ENCODE assay signal across 10 cellular contexts in the genomic region with DNA sequence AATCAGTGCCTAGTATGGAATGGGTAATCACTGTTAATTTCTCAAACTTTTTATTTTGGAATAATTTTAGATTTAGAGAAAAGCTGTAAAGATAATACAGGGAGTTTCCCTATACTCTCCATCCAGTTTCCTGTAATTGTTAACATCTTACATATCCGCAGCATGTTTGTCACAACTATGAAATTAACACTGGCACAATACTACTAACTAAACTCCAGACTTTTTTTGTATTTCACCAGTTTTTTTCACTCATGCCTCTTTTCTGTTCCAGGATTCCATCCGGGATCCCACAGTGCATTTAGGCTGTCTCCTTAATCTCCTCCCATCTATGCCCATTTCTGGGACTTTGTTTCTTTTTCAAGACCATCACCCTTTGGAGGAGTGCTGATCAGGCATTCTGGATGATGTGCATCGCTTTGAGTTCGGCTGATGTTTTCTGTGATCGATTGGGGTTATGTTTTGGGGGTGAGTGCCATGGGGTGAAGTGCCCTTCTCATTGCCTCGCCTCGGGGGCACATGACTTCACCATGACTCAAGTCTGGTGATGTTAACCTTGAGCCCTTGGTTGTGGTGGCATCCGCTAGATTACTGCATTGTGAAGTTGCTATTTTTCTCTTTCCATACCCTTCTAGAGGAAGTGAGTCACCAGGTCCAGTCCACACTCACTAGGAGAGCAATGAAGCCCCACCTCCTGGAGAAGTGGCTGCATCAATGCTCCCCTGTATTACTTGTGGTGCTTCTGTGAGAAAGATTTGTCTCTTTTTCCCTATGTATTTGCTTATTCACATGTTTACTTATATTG. TPM values are rescaled to one million over a fixed set of nuclear protein-coding genes. Genes with fewer than 3 reads are reported as not detected.
DNase-seq lines count a peak whose midpoint lies in the region; ATAC-seq, FAIRE-seq and TF ChIP-seq lines count a peak whose summit lies in the region.
"Had no signal": no experiment of that assay in that cellular context is flagged by ENCODE, and none has a peak within 500 bp of the region (broad histone marks: within the 10 kb centered on the region; RNA-seq: fewer than 3 reads in every experiment).

No MANE protein-coding gene starts in this region.

- no peaks in the 10 kb centered on the region for H3K9me3 Mint-ChIP-seq in activated T-cell treated with anti-CD3 and anti-CD28 coated beads, Interleukin-2, amount 50 U/mL, for 24 hours

- peaks cover 20% of the 10 kb centered on the region for H3K27me3 Mint-ChIP-seq in activated T-cell treated with anti-CD3 and anti-CD28 coated beads, Interleukin-2, amount 50 U/mL, for 24 hours

- ATAC-seq in GM18520 (IDR thresholded peaks at IDR 0.05; ENCODE audit: unreplicated experiment), result no peak

- peak overlapping the region; percentile 59 for H3K4me2 ChIP-seq in keratinocyte (ENCODE audit: control insufficient read depth, extremely low read depth, insufficient read depth, low read depth, low read length)

- H3K4me1 Mint-ChIP-seq in activated T-cell treated with anti-CD3 and anti-CD28 coated beads, Interleukin-2, amount 50 U/mL, for 24 hours (ENCODE audit: low read depth), result peaks cover 21% of the 10 kb centered on the region

- no peak overlapping the region for H2AFZ ChIP-seq in keratinocyte (ENCODE audit: control insufficient read depth, low read length)

- peaks cover 2% of the 10 kb centered on the region for H3K27me3 ChIP-seq in keratinocyte (ENCODE audit: control insufficient read depth, extremely low read depth, insufficient read depth, low read length)
- H3K27me3 ChIP-seq: uterus had no signal

- FAIRE-seq in HTR-8/SVneo (lab: Jason Lieb, UNC), result no peak
- peak; percentile 97 for FAIRE-seq in keratinocyte (lab: Jason Lieb, UNC)

- no peaks in the 10 kb centered on the region for H3K79me2 ChIP-seq in keratinocyte (ENCODE audit: control insufficient read depth, insufficient read depth, low read length)

- dilution Hi-C loops in keratinocyte (cut with MboI; ENCODE audit: extremely low pct_ligation_motif_present, low sequenced_read_pairs), result no loop called here

- H3K9me3 ChIP-seq in keratinocyte (ENCODE audit: control insufficient read depth, low read depth, low read length), result no peaks in the 10 kb centered on the region
- H3K9me3 ChIP-seq: uterus had no signal

- H3K4me1 ChIP-seq in keratinocyte (ENCODE audit: control insufficient read depth, extremely low read depth, insufficient read depth, low read length), result peaks cover 15% of the 10 kb centered on the region
- H3K4me1 ChIP-seq: uterus had no signal

- H3K4me3 Mint-ChIP-seq in activated T-cell treated with anti-CD3 and anti-CD28 coated beads, Interleukin-2, amount 50 U/mL, for 24 hours, result no peak overlapping the region

- in situ Hi-C loops in ACHN (cut with HindIII; ENCODE audit: low pct_ligation_motif_present, low pct_unique_long_range_greater_than_20kb, low sequenced_read_pairs), result no loop called here

- no peak overlapping the region for H3K4me3 ChIP-seq in keratinocyte (ENCODE audit: control insufficient read depth in 2 of 3, extremely low read depth in 1 of 3, insufficient read depth in 2 of 3, low read depth in 1 of 3, low read length in 3 of 3)
- H3K4me3 ChIP-seq: lung, uterus had no signal

- no peaks in the 10 kb centered on the region for H3K36me3 Mint-ChIP-seq in activated T-cell treated with anti-CD3 and anti-CD28 coated beads, Interleukin-2, amount 50 U/mL, for 24 hours (ENCODE audit: low read depth)

- no peak overlapping the region for H3K9ac ChIP-seq in keratinocyte (ENCODE audit: control insufficient read depth, extremely low read depth, insufficient read depth, low read length)

- H3K27ac Mint-ChIP-seq in activated T-cell treated with anti-CD3 and anti-CD28 coated beads, Interleukin-2, amount 50 U/mL, for 24 hours, result peak overlapping the region; percentile 71

- peak; percentile 96 for DNase-seq in ACHN
- DNase-seq in HTR-8/SVneo (ENCODE audit: insufficient read length, low spot score), result peak; percentile 24
- DNase-seq in activated T-cell treated with anti-CD3 and anti-CD28 coated beads, Interleukin-2, amount 50 U/mL, for 24 hours, result peak; percentile 37
- DNase-seq in keratinocyte (ENCODE audit: low read depth, low spot score), result peak; percentile 59
- no peak for DNase-seq in CD1c-positive myeloid dendritic cell (ENCODE audit: extremely low spot score)
- no peak for DNase-seq in NCI-H187 (lab: John Stamatoyannopoulos, UW)
- no peak for DNase-seq in DMS153 treated with DMSO at 0.1 percent for 48 hours (lab: John Stamatoyannopoulos, UW; ENCODE audit: unreplicated experiment)
- DNase-seq: uterus had no signal

- H3K9me1 ChIP-seq in keratinocyte (ENCODE audit: control insufficient read depth, extremely low read depth, insufficient read depth, low read length), result no peaks in the 10 kb centered on the region

- no peaks in the 10 kb centered on the region for H3K36me3 ChIP-seq in keratinocyte (ENCODE audit: control insufficient read depth in 2 of 2, extremely low read depth in 1 of 2, insufficient read depth in 2 of 2, low read length in 2 of 2)
- H3K36me3 ChIP-seq: uterus had no signal

- no peaks in the 10 kb centered on the region for H4K20me1 ChIP-seq in keratinocyte (ENCODE audit: control insufficient read depth, extremely low read depth, insufficient read depth, low read length)

- H3K27ac ChIP-seq in keratinocyte (ENCODE audit: control insufficient read depth, insufficient read depth, low read length), result no peak overlapping the region
- H3K27ac ChIP-seq: uterus had no signal

- TF ChIP-seq CTCF in keratinocyte (optimal IDR thresholded peaks at IDR 0.05 in 1 of 3, IDR thresholded peaks at IDR 0.05 in 1 of 3, conservative IDR thresholded peaks at IDR 0.05 in 1 of 3; ENCODE audit: extremely low read depth in 1 of 3, insufficient read depth in 2 of 3, low read length in 3 of 3), result peak in 1 of 3 experiments; percentile 28

RNA-seq across cellular contexts. Expression of gene GRB10, which starts 43.9 kb away (rescaled TPM):
- 3.8 to 5.6 TPM (median 4.4 TPM) in 3 replicates for polyA plus RNA-seq in keratinocyte
- polyA plus RNA-seq in keratinocyte (2011; ENCODE audit: low read depth), result 4.6 TPM
- polyA plus RNA-seq in keratinocyte (2011; cell fraction: cytosol; rRNA removed), result 5.3 and 6.0 TPM in 2 replicates
- polyA plus RNA-seq in keratinocyte (2011; cell fraction: nucleus; rRNA removed), result 11.6 and 12.9 TPM in 2 replicates
- polyA plus RNA-seq in keratinocyte (2012; ENCODE audit: low replicate concordance), result 7.2 and 7.9 TPM in 2 replicates
- polyA minus RNA-seq in keratinocyte, result 8.1 to 16.8 TPM (median 12.6 TPM) in 3 replicates
- polyA minus RNA-seq in keratinocyte (2011; cell fraction: cytosol; rRNA and poly(A)+ RNA removed), result 12.3 TPM
- polyA minus RNA-seq in keratinocyte (2011; cell fraction: nucleus; rRNA and poly(A)+ RNA removed), result 13.7 and 27.1 TPM in 2 replicates

Comparison
In these comparisons a context has a peak if more than half of its experiments do, and no peak if none do; other contexts are left out.
1. DNase-seq: peak in ACHN (single experiment), HTR-8/SVneo (single experiment), activated T-cell treated with anti-CD3 and anti-CD28 coated beads, Interleukin-2, amount 50 U/mL, for 24 hours (single experiment) and keratinocyte (single experiment); none in CD1c-positive myeloid dendritic cell (single experiment), NCI-H187 (0 of 2) and DMS153 treated with DMSO at 0.1 percent for 48 hours (single experiment).